Comparison of ENCODE assay signal across 8 cellular contexts in the genomic region with DNA sequence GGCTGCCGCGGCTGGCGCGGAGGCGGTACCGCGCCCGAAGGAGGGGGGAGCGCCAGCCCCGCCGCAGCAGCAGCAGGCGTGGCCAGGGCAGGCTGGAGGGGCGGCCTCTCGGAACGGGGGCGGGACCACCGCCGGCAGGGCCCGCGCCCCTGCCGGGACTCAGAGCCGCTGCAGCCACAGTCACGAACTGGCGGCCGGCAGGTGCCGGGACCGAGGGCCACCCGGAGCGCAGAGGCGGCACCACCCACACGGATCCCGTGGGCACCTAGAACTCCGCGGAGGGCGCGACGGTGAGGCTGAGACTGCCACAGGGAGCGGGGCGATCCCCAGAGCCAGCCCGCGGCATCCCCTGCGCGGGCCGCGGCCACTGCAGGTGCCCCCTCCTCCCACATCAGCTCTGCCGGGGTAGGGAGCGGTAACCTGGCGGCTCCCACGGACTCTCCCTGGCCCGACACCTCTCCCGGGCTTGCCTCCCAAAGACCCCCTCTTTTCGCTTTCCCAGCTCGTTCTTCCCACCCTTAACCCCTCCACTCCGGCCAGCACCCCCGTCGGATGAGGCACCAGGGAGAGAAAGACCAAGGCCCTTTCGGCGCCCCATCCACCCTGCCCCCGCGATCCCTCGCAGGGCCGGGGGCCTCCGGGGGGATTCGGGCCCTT. TPM values are rescaled to one million over a fixed set of nuclear protein-coding genes. Genes with fewer than 3 reads are reported as not detected.
A peak's percentile ranks its signal among the peaks of the same experiment; 100 is the strongest.
DNase-seq lines count a peak whose midpoint lies in the region; ATAC-seq and TF ChIP-seq lines count a peak whose summit lies in the region.

VWA5B2 (plus strand) TSS at position 162 of the 657 bp plus-strand sequence. CDS start 944 bp downstream, outside the sequence.

- no peak within 1 kb of the TSS for H3K27ac Mint-ChIP-seq in Caco-2 (ENCODE audit: unreplicated experiment)
- no peak within 1 kb of the TSS for H3K27ac Mint-ChIP-seq in IgD-negative memory B cell
- no peak within 1 kb of the TSS for H3K27ac Mint-ChIP-seq in activated naive CD4-positive, alpha-beta T cell treated with anti-CD3 and anti-CD28 coated beads for 36 hours

- peak; percentile 85 for ATAC-seq in GM21423 (IDR thresholded peaks at IDR 0.05; ENCODE audit: unreplicated experiment)
- peak; percentile 91 to 97 for ATAC-seq in left cardiac atrium
- ATAC-seq in psoas muscle: peak; percentile 73 to 86 (median 78)

- DNase-seq in Caco-2 (peak; percentile 62 to 84), SHP77 (lab: John Stamatoyannopoulos, UW) (peak; percentile 42 to 72), left cardiac atrium (peak; percentile 72), psoas muscle (peak; percentile 66 to 70), uterus (peak; percentile 22 to 60)
- peak; percentile 41 for DNase-seq in activated naive CD4-positive, alpha-beta T cell treated with anti-CD3 and anti-CD28 coated beads for 36 hours

- H3K27me3 Mint-ChIP-seq in Caco-2 (ENCODE audit: insufficient read depth, unreplicated experiment) (peaks cover 27% of the 10 kb centered on the region), IgD-negative memory B cell (peaks cover 50% of the 10 kb centered on the region)
- H3K27me3 Mint-ChIP-seq in activated naive CD4-positive, alpha-beta T cell treated with anti-CD3 and anti-CD28 coated beads for 36 hours (ENCODE audit: low read depth): peaks cover 50% of the 10 kb centered on the region

- intact Hi-C loops in Caco-2 (cut with micrococcal nuclease; ENCODE audit: unreplicated experiment): loop anchor here (2.0 kb wide), 2 partner anchors 19 to 43 kb away; partner anchors contain the start of genes ABCF3, ALG3 and EEF1AKMT4
- intact Hi-C loops in activated naive CD4-positive, alpha-beta T cell treated with anti-CD3 and anti-CD28 coated beads for 36 hours (cut with micrococcal nuclease): loop anchor here (5.0 to 10.0 kb wide), 2 partner anchors 33 to 315 kb away; partner anchors contain the start of gene CAMK2N2
- intact Hi-C loops in left cardiac atrium (cut with DNase I): no loop called here
- intact Hi-C loops in psoas muscle (cut with DNase I): loop anchor here in 1 of 2 donors (2.0 kb wide), 1 partner anchor 59 kb away; no protein-coding TSS in a partner anchor
- intact Hi-C loops in uterus (cut with DNase I; ENCODE audit: low total_unique reads): no loop called here

- H3K4me3 Mint-ChIP-seq in Caco-2 (ENCODE audit: unreplicated experiment): peak within 1 kb of the TSS; percentile 70
- H3K4me3 Mint-ChIP-seq in IgD-negative memory B cell: peak within 1 kb of the TSS; percentile 33 to 88 (median 68)
- peak within 1 kb of the TSS; percentile 52 for H3K4me3 Mint-ChIP-seq in activated naive CD4-positive, alpha-beta T cell treated with anti-CD3 and anti-CD28 coated beads for 36 hours

- H3K27ac ChIP-seq in psoas muscle: no peak within 1 kb of the TSS
- no peak within 1 kb of the TSS for H3K27ac ChIP-seq in uterus

- H3K9me3 ChIP-seq in Caco-2 (no peaks in the 10 kb centered on the region), psoas muscle (no peaks in the 10 kb centered on the region), uterus (no peaks in the 10 kb centered on the region)

- peaks cover 7% of the 10 kb centered on the region for H3K4me1 Mint-ChIP-seq in Caco-2 (ENCODE audit: low read depth, unreplicated experiment)
- peaks cover 0 to 9% (median 3%) of the 10 kb centered on the region in 3 donors for H3K4me1 Mint-ChIP-seq in IgD-negative memory B cell
- H3K4me1 Mint-ChIP-seq in activated naive CD4-positive, alpha-beta T cell treated with anti-CD3 and anti-CD28 coated beads for 36 hours (ENCODE audit: low read depth): peaks cover 11% of the 10 kb centered on the region

- H3K36me3 Mint-ChIP-seq in Caco-2 (ENCODE audit: insufficient read depth, unreplicated experiment) (peaks cover 4% of the 10 kb centered on the region), IgD-negative memory B cell (no peaks in the 10 kb centered on the region)
- H3K36me3 Mint-ChIP-seq in activated naive CD4-positive, alpha-beta T cell treated with anti-CD3 and anti-CD28 coated beads for 36 hours (ENCODE audit: low read depth): no peaks in the 10 kb centered on the region

- H3K4me1 ChIP-seq in Caco-2 (peaks cover 9% of the 10 kb centered on the region), psoas muscle (no peaks in the 10 kb centered on the region), uterus (peaks cover 0 to 18% of the 10 kb centered on the region in 2 donors)

- peak within 1 kb of the TSS; percentile 58 for H3K4me3 ChIP-seq in Caco-2 (ENCODE audit: low read depth, low read length)
- peak within 1 kb of the TSS; percentile 59 for H3K4me3 ChIP-seq in psoas muscle
- H3K4me3 ChIP-seq in uterus: peak within 1 kb of the TSS; percentile 3 to 44

- peak in 1 of 2 experiments; percentile 5 for TF ChIP-seq CTCF in Caco-2 (IDR thresholded peaks at IDR 0.05; ENCODE audit: insufficient read depth in 1 of 2, low read depth in 1 of 2, low read length in 1 of 2, severe bottlenecking in 1 of 2, unreplicated experiment in 1 of 2)
- peak; percentile 23 for TF ChIP-seq CTCF in psoas muscle (IDR thresholded peaks at IDR 0.05)
- TF ChIP-seq CTCF in uterus (IDR thresholded peaks at IDR 0.05): peak in 3 of 4 experiments; percentile 17 to 52 (median 39)

- H3K27me3 ChIP-seq in Caco-2 (replicated peaks; ENCODE audit: control insufficient read depth, insufficient read depth, low read length): peaks cover 5% of the 10 kb centered on the region
- peaks cover 0 to 63% (median 18%) of the 10 kb centered on the region in 3 donors for H3K27me3 ChIP-seq in psoas muscle (ENCODE audit: insufficient read depth in 3 of 3, low read length in 2 of 3)
- peaks cover 8 to 19% of the 10 kb centered on the region in 2 donors for H3K27me3 ChIP-seq in uterus

- POLR2A ChIA-PET in Caco-2 (lab: Charles Lee): no interaction called here

- BruUV-seq in Caco-2 (replicated peaks; lab: Mats Ljungman, UMichigan): no TSS peak

- H3K36me3 ChIP-seq in Caco-2 (ENCODE audit: control insufficient read depth, insufficient read depth, low read length): no peaks in the 10 kb centered on the region
- H3K36me3 ChIP-seq in psoas muscle (ENCODE audit: insufficient read depth in 1 of 2, low read depth in 1 of 2): no peaks in the 10 kb centered on the region
- no peaks in the 10 kb centered on the region for H3K36me3 ChIP-seq in uterus

- WGBS in psoas muscle, 3 donors: 0 to 1% (median 1%) methylated on average over 25 to 64 of the region's 64 CpGs

- H3K9me3 Mint-ChIP-seq in Caco-2 (ENCODE audit: unreplicated experiment): no peaks in the 10 kb centered on the region
- no peaks in the 10 kb centered on the region for H3K9me3 Mint-ChIP-seq in IgD-negative memory B cell
- H3K9me3 Mint-ChIP-seq in activated naive CD4-positive, alpha-beta T cell treated with anti-CD3 and anti-CD28 coated beads for 36 hours: no peaks in the 10 kb centered on the region

- TF ChIP-seq POLR2A in uterus (IDR thresholded peaks at IDR 0.05): no peak

- CTCF ChIA-PET in Caco-2 (lab: Charles Lee): interaction anchor here (0.6 kb wide), 1 partner anchor 58 kb away, joined by 3 read pairs; no protein-coding TSS in a partner anchor
- CTCF ChIA-PET in activated naive CD4-positive, alpha-beta T cell treated with anti-CD3 and anti-CD28 coated beads for 36 hours (lab: Charles Lee): interaction anchor here (1.4 to 4.7 kb wide), 5 partner anchors 16 to 71 kb away, joined by 3 to 48 read pairs (median 28); partner anchors contain the start of genes ALG3 and EEF1AKMT4

RNA-seq across cellular contexts. Expression of gene VWA5B2, which starts in this region (rescaled TPM):
- total RNA-seq in Caco-2 (2022): 0.79 and 1.6 TPM in 2 replicates
- 0.20 TPM for polyA plus RNA-seq in IgD-negative memory B cell
- total RNA-seq in activated naive CD4-positive, alpha-beta T cell treated with anti-CD3 and anti-CD28 coated beads for 36 hours: not detected
- not detected for total RNA-seq in left cardiac atrium
- under 1 TPM in 1 of 4 donors, not detected in 3; 0.26 TPM for total RNA-seq in psoas muscle
- under 1 TPM; 0.03 to 0.06 (median 0.04) TPM for polyA plus RNA-seq in psoas muscle
- under 1 TPM in 1 of 4 donors, not detected in 3; 0.35 TPM for total RNA-seq in uterus

Comparison
In these comparisons a context has a peak if more than half of its experiments do, and no peak if none do; other contexts are left out.
1. Peak in DNase-seq in activated naive CD4-positive, alpha-beta T cell treated with anti-CD3 and anti-CD28 coated beads for 36 hours; RNA of the gene not detected or under 1 TPM.
2. Peak in DNase-seq and ATAC-seq in left cardiac atrium; RNA of the gene not detected or under 1 TPM.
3. Peak in DNase-seq, ATAC-seq and H3K4me3 ChIP-seq in psoas muscle; RNA of the gene not detected or under 1 TPM.
4. Peak in DNase-seq and H3K4me3 ChIP-seq in uterus; RNA of the gene not detected or under 1 TPM.
5. intact Hi-C loops: an anchor here in Caco-2 (2.0 kb wide) and activated naive CD4-positive, alpha-beta T cell treated with anti-CD3 and anti-CD28 coated beads for 36 hours (5.0 to 10.0 kb wide); none called in left cardiac atrium and uterus.